ENCODE assay signal across 32 cellular contexts in the genomic region with DNA sequence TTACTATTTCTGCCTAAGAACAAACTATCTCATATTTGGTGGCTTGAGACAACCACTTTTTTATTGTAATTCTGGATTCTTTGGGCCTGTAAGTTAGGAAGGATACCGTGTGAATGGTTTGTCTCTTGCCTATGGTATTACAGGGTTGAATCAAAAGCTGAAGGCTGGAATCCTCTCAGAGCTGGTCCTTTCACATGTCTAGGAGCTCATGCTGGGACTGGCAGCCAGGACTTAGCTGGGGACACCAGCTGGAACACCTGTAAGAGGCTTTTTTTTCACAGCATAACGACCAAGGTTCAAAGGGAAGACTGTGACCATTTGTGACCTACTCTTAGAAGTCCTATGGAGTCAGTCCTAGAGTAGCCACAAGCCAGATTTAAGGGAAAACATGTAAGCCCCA.
"Had no signal": no experiment of that assay in that cellular context is flagged by ENCODE, and none has a peak within 500 bp of the region (broad histone marks: within the 10 kb centered on the region; RNA-seq: fewer than 3 reads in every experiment).

No MANE protein-coding gene starts in this region.

- H3K27ac ChIP-seq: brain microvascular endothelial cell had no signal

- H3K4me3 Mint-ChIP-seq: activated CD4-positive, alpha-beta memory T cell treated with anti-CD3 and anti-CD28 coated beads for 36 hours; activated naive CD8-positive, alpha-beta T cell treated with anti-CD3 and anti-CD28 coated beads for 36 hours had no signal

- H3K27me3 Mint-ChIP-seq: activated CD4-positive, alpha-beta memory T cell treated with anti-CD3 and anti-CD28 coated beads for 36 hours; activated naive CD8-positive, alpha-beta T cell treated with anti-CD3 and anti-CD28 coated beads for 36 hours had no signal

- DNase-seq: activated CD4-positive, alpha-beta memory T cell treated with anti-CD3 and anti-CD28 coated beads for 36 hours; activated CD4-positive, alpha-beta T cell treated with anti-CD3 and anti-CD28 coated beads for 4 hours; activated CD4-positive, alpha-beta T cell treated with anti-CD3 and anti-CD28 coated beads, Interleukin-2, amount 50 U/mL, for 1 hour; activated CD4-positive, CD25-positive, alpha-beta regulatory T cell treated with anti-CD3 and anti-CD28 coated beads, Interleukin-2, amount 50 U/mL, for 72 hours; activated CD8-positive, alpha-beta memory T cell treated with anti-CD3 and anti-CD28 coated beads, Interleukin-2, amount 50 U/mL, for 4 hours; activated effector memory CD4-positive, alpha-beta T cell treated with Interleukin-2 at 50 U/mL for 16 hours; activated naive CD4-positive, alpha-beta T cell treated with anti-CD3 and anti-CD28 coated beads, Interleukin-2, amount 50 U/mL, for 16 hours; activated naive CD8-positive, alpha-beta T cell treated with anti-CD3 and anti-CD28 coated beads for 36 hours; activated T-cell treated with anti-CD3 and anti-CD28 coated beads, Interleukin-2, amount 50 U/mL, for 48 hours; amniotic stem cell; aorta; brain microvascular endothelial cell; central memory CD4-positive, alpha-beta T cell; Kasumi-1; KG1; MG63; NCI-H1048; NCI-H1105 treated with DMSO at 0.1 percent for 48 hours; NCI-H146; NCI-H187; NCI-H2029 treated with DMSO at 0.1 percent for 48 hours; NCI-H2107; NCI-H226; NCI-H446 treated with DMSO at 0.1 percent for 48 hours; NCI-H524; NCI-H69; NK-92 treated with Interleukin-12 subunit alpha and Interleukin-12 subunit beta, amount 100 ng/mL, for 24 hours; Right ventricle myocardium superior; SW 1271; T-helper 1 cell; T-helper 2 cell; T-helper 9 cell had no signal

- H3K36me3 Mint-ChIP-seq: activated CD4-positive, alpha-beta memory T cell treated with anti-CD3 and anti-CD28 coated beads for 36 hours; activated naive CD8-positive, alpha-beta T cell treated with anti-CD3 and anti-CD28 coated beads for 36 hours had no signal

- H3K36me3 ChIP-seq: brain microvascular endothelial cell, MG63 had no signal

- H3K27ac Mint-ChIP-seq: activated CD4-positive, alpha-beta memory T cell treated with anti-CD3 and anti-CD28 coated beads for 36 hours; activated naive CD8-positive, alpha-beta T cell treated with anti-CD3 and anti-CD28 coated beads for 36 hours had no signal

- H3K27me3 ChIP-seq: brain microvascular endothelial cell, MG63 had no signal

- H3K4me1 Mint-ChIP-seq: activated naive CD8-positive, alpha-beta T cell treated with anti-CD3 and anti-CD28 coated beads for 36 hours had no signal

- H3K4me3 ChIP-seq: MG63 had no signal

- H3K9me3 ChIP-seq: MG63 had no signal
